In genomic region chr1:90411155-90411554, GRCh38 we compare ENCODE assay signal across 30 cellular contexts.
"Had no signal": no experiment of that assay in that cellular context is flagged by ENCODE, and none has a peak within 500 bp of the region (broad histone marks: within the 10 kb centered on the region; RNA-seq: fewer than 3 reads in every experiment).

No MANE protein-coding gene starts in this region.

- H3K4me2 ChIP-seq: smooth muscle cell had no signal

- H3K4me1 Mint-ChIP-seq: immature natural killer cell; memory B cell; naive B cell; neural crest cell; stimulated activated naive CD8-positive, alpha-beta T cell treated with anti-CD3 and anti-CD28 coated beads, Interleukin-15, amount 100 ng/mL, for 72 hours had no signal

- H3K27ac Mint-ChIP-seq: effector memory CD8-positive, alpha-beta T cell; immature natural killer cell; memory B cell; naive B cell; natural killer cell treated with Interleukin-12 subunit alpha and Interleukin-12 subunit beta and Interleukin-15 and Interleukin-18, amount 100 ng/mL, for 72 hours; stimulated activated naive CD8-positive, alpha-beta T cell treated with anti-CD3 and anti-CD28 coated beads, Interleukin-15, amount 100 ng/mL, for 72 hours had no signal

- H3K4me1 ChIP-seq: gastroesophageal sphincter, heart left ventricle, pancreas, right lobe of liver, suprapubic skin, transverse colon, upper lobe of right lung, uterus had no signal

- H3K4me3 Mint-ChIP-seq: effector memory CD8-positive, alpha-beta T cell; immature natural killer cell; memory B cell; naive B cell; natural killer cell treated with Interleukin-12 subunit alpha and Interleukin-12 subunit beta and Interleukin-15 and Interleukin-18, amount 100 ng/mL, for 72 hours; neural crest cell; stimulated activated naive CD8-positive, alpha-beta T cell treated with anti-CD3 and anti-CD28 coated beads, Interleukin-15, amount 100 ng/mL, for 72 hours had no signal

- H3K36me3 Mint-ChIP-seq: immature natural killer cell; memory B cell; naive B cell; natural killer cell treated with Interleukin-12 subunit alpha and Interleukin-12 subunit beta and Interleukin-15 and Interleukin-18, amount 100 ng/mL, for 72 hours had no signal

- H3K9me3 Mint-ChIP-seq: stimulated activated naive CD8-positive, alpha-beta T cell treated with anti-CD3 and anti-CD28 coated beads, Interleukin-15, amount 100 ng/mL, for 72 hours had no signal

- H3K9me3 ChIP-seq: neutrophil, pancreas, right lobe of liver, suprapubic skin, transverse colon, upper lobe of right lung, uterus had no signal

- ATAC-seq: effector memory CD8-positive, alpha-beta T cell; gastroesophageal sphincter; heart left ventricle; left lobe of liver; natural killer cell treated with Interleukin-12 subunit alpha and Interleukin-12 subunit beta and Interleukin-15 and Interleukin-18, amount 100 ng/mL, for 72 hours; pancreas; right lobe of liver; stimulated activated naive CD8-positive, alpha-beta T cell treated with anti-CD3 and anti-CD28 coated beads, Interleukin-15, amount 100 ng/mL, for 72 hours; upper lobe of right lung had no signal

- DNase-seq: cortex of kidney; effector memory CD8-positive, alpha-beta T cell; foreskin fibroblast; heart left ventricle; hippocampal formation; immature natural killer cell; islet precursor cell; kidney glomerular epithelial cell; naive B cell; pancreas; right lobe of liver; stimulated activated CD4-positive, alpha-beta T cell treated with anti-CD3 and anti-CD28 coated beads, Interleukin-12 subunit alpha, Interleukin-12 subunit beta, amount 100 ng/mL, for 4 hours; stimulated activated CD4-positive, alpha-beta T cell treated with anti-CD3 and anti-CD28 coated beads, Interleukin-1b, Interleukin-23, amount 100 ng/mL, for 48 hours; stimulated activated CD4-positive, alpha-beta T cell treated with anti-CD3 and anti-CD28 coated beads, Interleukin-4, amount 100 ng/mL, for 1 hour; stimulated activated CD8-positive, alpha-beta memory T cell treated with anti-CD3 and anti-CD28 coated beads, Interleukin-4, amount 100 ng/mL, for 48 hours; stimulated activated naive CD4-positive, alpha-beta T cell; stimulated activated naive CD8-positive, alpha-beta T cell treated with anti-CD3 and anti-CD28 coated beads, Interleukin-15, amount 100 ng/mL, for 72 hours; transverse colon; upper lobe of right lung; uterus had no signal

- H3K27ac ChIP-seq: gastroesophageal sphincter, heart left ventricle, neutrophil, pancreas, right lobe of liver, suprapubic skin, transverse colon, upper lobe of right lung, uterus had no signal

- FAIRE-seq: endometrium, pancreas had no signal

- H3K36me3 ChIP-seq: gastroesophageal sphincter, heart left ventricle, neutrophil, pancreas, right lobe of liver, suprapubic skin, transverse colon, upper lobe of right lung, uterus had no signal

- H3K27me3 ChIP-seq: gastroesophageal sphincter, heart left ventricle, neutrophil, pancreas, right lobe of liver, suprapubic skin, transverse colon, upper lobe of right lung, uterus had no signal

- H3K4me3 ChIP-seq: gastroesophageal sphincter, heart left ventricle, lung, pancreas, right lobe of liver, smooth muscle cell, suprapubic skin, transverse colon, upper lobe of right lung, uterus had no signal
